ENCODE assay signal across 8 cellular contexts in genomic region chr1:17075470-17076255, GRCh38. TPM values are rescaled to one million over a fixed set of nuclear protein-coding genes. Genes with fewer than 3 reads are reported as not detected.
A peak's percentile ranks its signal among the peaks of the same experiment; 100 is the strongest.
DNase-seq lines count a peak whose midpoint lies in the region; ATAC-seq, FAIRE-seq and TF ChIP-seq lines count a peak whose summit lies in the region.

No MANE protein-coding gene starts in this region.

- no peaks in the 10 kb centered on the region for H3K4me1 Mint-ChIP-seq in activated naive CD8-positive, alpha-beta T cell treated with anti-CD3 and anti-CD28 coated beads for 36 hours

- TF ChIP-seq CTCF in GM10248 (IDR thresholded peaks at IDR 0.05; ENCODE audit: control extremely low read depth, extremely low read depth, low read depth, missing control alignments) = peak; percentile 37
- TF ChIP-seq CTCF in mucosa of descending colon (IDR thresholded peaks at IDR 0.05) = no peak

- intact Hi-C loops in mucosa of descending colon (cut with DNase I, micrococcal nuclease) = no loop called here

- H3K9me3 ChIP-seq in mucosa of descending colon = no peaks in the 10 kb centered on the region

- DNase-seq in GM10248 (ENCODE audit: extremely low spot score) (peak; percentile 63), mucosa of descending colon (peak in 1 of 3 donors; percentile 46), KG1 (lab: John Stamatoyannopoulos, UW) (no peak), frontal cortex (ENCODE audit: low spot score in 2 of 2) (no peak), activated gamma-delta T cell treated with Interleukin-2 at 50 U/mL for 16 hours (no peak)
- peak; percentile 74 for DNase-seq in Jurkat, Clone E6-1 (ENCODE audit: low read depth, low spot score)
- DNase-seq in activated naive CD8-positive, alpha-beta T cell treated with anti-CD3 and anti-CD28 coated beads for 36 hours = peak; percentile 15

- CTCF ChIA-PET in GM10248 (lab: Yijun Ruan, JAX) = interaction anchor here (0.9 to 1.5 kb wide), 7 partner anchors 8 to 116 kb away, joined by 3 to 7 read pairs (median 3); no protein-coding TSS in a partner anchor

- no peaks in the 10 kb centered on the region for H3K4me1 ChIP-seq in mucosa of descending colon (ENCODE audit: low read depth)

- H3K36me3 ChIP-seq in mucosa of descending colon (ENCODE audit: low read depth) = no peaks in the 10 kb centered on the region

- no peak overlapping the region for H3K27ac Mint-ChIP-seq in activated naive CD8-positive, alpha-beta T cell treated with anti-CD3 and anti-CD28 coated beads for 36 hours

- no peak overlapping the region for H3K4me3 Mint-ChIP-seq in activated naive CD8-positive, alpha-beta T cell treated with anti-CD3 and anti-CD28 coated beads for 36 hours

- no peaks in the 10 kb centered on the region for H3K36me3 Mint-ChIP-seq in activated naive CD8-positive, alpha-beta T cell treated with anti-CD3 and anti-CD28 coated beads for 36 hours

- FAIRE-seq in frontal cortex (lab: Jason Lieb, UNC) = no peak

- ATAC-seq in mucosa of descending colon (peak; percentile 86), GM19455 (IDR thresholded peaks at IDR 0.05; ENCODE audit: unreplicated experiment) (no peak)

- H3K4me3 ChIP-seq in Jurkat, Clone E6-1 (ENCODE audit: low read length) = no peak overlapping the region
- no peak overlapping the region for H3K4me3 ChIP-seq in mucosa of descending colon

- POLR2A ChIA-PET in GM10248 (lab: Yijun Ruan, JAX) = no interaction called here

- H3K27me3 Mint-ChIP-seq in activated naive CD8-positive, alpha-beta T cell treated with anti-CD3 and anti-CD28 coated beads for 36 hours = no peaks in the 10 kb centered on the region

- no peaks in the 10 kb centered on the region for H3K9me3 Mint-ChIP-seq in activated naive CD8-positive, alpha-beta T cell treated with anti-CD3 and anti-CD28 coated beads for 36 hours

RNA-seq across cellular contexts. Expression of gene SDHB, which starts 21.8 kb away (rescaled TPM):
- 316 TPM for polyA plus RNA-seq in Jurkat, Clone E6-1 (2012; ENCODE audit: insufficient read depth, insufficient read length)
- total RNA-seq in activated naive CD8-positive, alpha-beta T cell treated with anti-CD3 and anti-CD28 coated beads for 36 hours = 100 to 1,000 TPM; 144 to 171 TPM
- 100 to 1,000 TPM; 145 to 177 (median 163) TPM for total RNA-seq in mucosa of descending colon
- total RNA-seq in frontal cortex = 89.3 TPM

RNA-seq across cellular contexts. Expression of gene PADI2, which starts 43.6 kb away (rescaled TPM):
- 2.8 TPM for polyA plus RNA-seq in Jurkat, Clone E6-1 (2012; ENCODE audit: insufficient read depth, insufficient read length)
- total RNA-seq in activated naive CD8-positive, alpha-beta T cell treated with anti-CD3 and anti-CD28 coated beads for 36 hours = under 1 TPM in 1 of 2 experiments, not detected in 1; 0.06 TPM
- 100 to 1,000 TPM; 105 to 398 (median 163) TPM for total RNA-seq in mucosa of descending colon
- total RNA-seq in frontal cortex = 0.41 TPM

Comparison
In these comparisons a context has a peak if more than half of its experiments do, and no peak if none do; other contexts are left out.
1. DNase-seq: peak in GM10248 (single experiment), Jurkat, Clone E6-1 (single experiment) and activated naive CD8-positive, alpha-beta T cell treated with anti-CD3 and anti-CD28 coated beads for 36 hours (single experiment); none in KG1 (single experiment), frontal cortex (0 of 2) and activated gamma-delta T cell treated with Interleukin-2 at 50 U/mL for 16 hours (single experiment).
2. RNA of gene PADI2, which starts 43.6 kb away (total RNA-seq): 105 to 398 TPM in mucosa of descending colon; 0.41 TPM in frontal cortex (single experiment) and 0.06 TPM in activated naive CD8-positive, alpha-beta T cell treated with anti-CD3 and anti-CD28 coated beads for 36 hours; every median in the first group is over 10 times any median in the second.